9 cellular contexts compared by ENCODE assay signal in the genomic region with DNA sequence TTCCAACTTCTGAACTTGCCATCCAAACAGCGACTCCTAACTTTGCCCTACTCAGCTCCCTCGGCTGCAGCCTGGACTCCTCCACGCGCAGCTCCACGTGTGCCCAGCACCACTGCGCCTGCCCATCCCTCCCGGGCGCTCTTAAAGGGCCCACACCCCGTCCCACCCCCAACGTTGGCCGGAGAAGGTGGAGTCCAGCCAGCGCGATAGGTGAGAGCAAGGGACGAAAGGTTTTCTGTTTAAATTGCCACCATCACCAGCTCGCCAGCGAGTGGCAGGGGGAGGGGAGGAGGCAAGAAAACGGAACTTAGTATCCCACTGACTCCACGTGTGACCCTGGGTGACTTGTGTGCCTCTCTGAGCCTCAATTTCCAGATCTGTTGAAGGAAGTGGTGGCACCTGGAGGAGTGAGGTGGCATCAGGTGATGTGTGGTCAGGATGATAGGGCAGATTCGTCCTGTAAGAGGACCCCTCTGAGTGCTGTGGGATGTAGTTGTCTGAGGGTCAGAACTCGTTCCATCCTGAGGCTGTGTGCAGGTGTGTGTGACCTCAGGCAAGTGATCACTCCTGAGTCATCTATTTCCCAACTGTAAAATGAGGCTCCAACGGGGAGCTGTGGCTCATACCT. TPM values are rescaled to one million over a fixed set of nuclear protein-coding genes. Genes with fewer than 3 reads are reported as not detected.
A peak's percentile ranks its signal among the peaks of the same experiment; 100 is the strongest.
DNase-seq lines count a peak whose midpoint lies in the region; ATAC-seq and TF ChIP-seq lines count a peak whose summit lies in the region.
"Had no signal": no experiment of that assay in that cellular context is flagged by ENCODE, and none has a peak within 500 bp of the region (broad histone marks: within the 10 kb centered on the region; RNA-seq: fewer than 3 reads in every experiment).

No MANE protein-coding gene starts in this region.

- no peak overlapping the region for H3K4me3 Mint-ChIP-seq in H9
- no peak overlapping the region for H3K4me3 Mint-ChIP-seq in effector memory CD8-positive, alpha-beta T cell

- no peak overlapping the region for H2BK120ac ChIP-seq in H9 (ENCODE audit: low read depth, low read length, poor library complexity, severe bottlenecking)

- no peak overlapping the region for H4K5ac ChIP-seq in H9 (ENCODE audit: insufficient read length, low read depth, low read length)

- no peak overlapping the region for H4K8ac ChIP-seq in H9 (replicated peaks; ENCODE audit: insufficient read length, low read depth, low read length)

- H2AFZ ChIP-seq in H9 (ENCODE audit: low read length) (no peak overlapping the region), PC-9 (peak overlapping the region; percentile 74)

- no peaks in the 10 kb centered on the region for H3K23me2 ChIP-seq in H9 (ENCODE audit: insufficient read length, low read depth, low read length, poor library complexity, severe bottlenecking)

- intact Hi-C loops in PC-9 (cut with micrococcal nuclease; ENCODE audit: unreplicated experiment): loop anchor here (1.0 kb wide), 1 partner anchor 176 kb away; no protein-coding TSS in a partner anchor
- intact Hi-C loops in posterior vena cava (cut with DNase I): loop anchor here (5.0 to 10.0 kb wide), 3 partner anchors 176 to 339 kb away; no protein-coding TSS in a partner anchor

- H2BK15ac ChIP-seq in H9 (ENCODE audit: low read depth, low read length): no peak overlapping the region

- H3K79me2 ChIP-seq in H9 (ENCODE audit: insufficient read depth, low read length) (no peaks in the 10 kb centered on the region), PC-9 (ENCODE audit: low read depth) (peaks cover 20% of the 10 kb centered on the region)

- H3K27me3 ChIP-seq in H9 (ENCODE audit: insufficient read depth, low read length): no peaks in the 10 kb centered on the region
- no peaks in the 10 kb centered on the region for H3K27me3 ChIP-seq in PC-9 (ENCODE audit: insufficient read depth, low read depth)
- H3K27me3 ChIP-seq: MG63 had no signal

- no peaks in the 10 kb centered on the region for H3K9me3 ChIP-seq in H9 (ENCODE audit: control insufficient read depth, low read depth, low read length)
- H3K9me3 ChIP-seq in PC-9 (ENCODE audit: insufficient read depth, low read depth): no peaks in the 10 kb centered on the region
- H3K9me3 ChIP-seq: MG63 had no signal

- TF ChIP-seq CTCF in H9 (conservative IDR thresholded peaks at IDR 0.05) (no peak), PC-9 (conservative IDR thresholded peaks at IDR 0.05) (no peak), epithelial cell of proximal tubule (conservative IDR thresholded peaks at IDR 0.05; ENCODE audit: low read depth, low read length) (no peak)

- peak overlapping the region; percentile 60 for H3K4me3 ChIP-seq in PC-9
- peak overlapping the region; percentile 30 for H3K4me3 ChIP-seq in epithelial cell of proximal tubule (ENCODE audit: low read depth, low read length)
- H3K4me3 ChIP-seq: MG63 had no signal

- no peaks in the 10 kb centered on the region for H3K27me3 Mint-ChIP-seq in H9 (ENCODE audit: low read depth)
- H3K27me3 Mint-ChIP-seq in effector memory CD8-positive, alpha-beta T cell: no peaks in the 10 kb centered on the region

- no peak overlapping the region for H3T11ph ChIP-seq in H9 (ENCODE audit: low read length)

- H3K79me1 ChIP-seq in H9 (ENCODE audit: insufficient read depth, low read depth, low read length, poor library complexity, severe bottlenecking): no peaks in the 10 kb centered on the region

- no peak overlapping the region for H3K14ac ChIP-seq in H9 (ENCODE audit: insufficient read depth, low read length)

- no TSS peak for BruUV-seq in PC-9 (replicated peaks; lab: Mats Ljungman, UMichigan)

- H3K4me1 Mint-ChIP-seq in H9: peaks cover 19 to 23% of the 10 kb centered on the region in 2 experiments
- H3K4me1 Mint-ChIP-seq in effector memory CD8-positive, alpha-beta T cell (ENCODE audit: low read depth in 2 of 2): peaks cover 6 to 10% of the 10 kb centered on the region in 2 donors

- H3K4me1 ChIP-seq in H9 (ENCODE audit: insufficient read depth, low read length): no peaks in the 10 kb centered on the region
- H3K4me1 ChIP-seq in PC-9 (replicated peaks; ENCODE audit: insufficient read depth): peaks cover 26% of the 10 kb centered on the region

- no peak overlapping the region for H2BK20ac ChIP-seq in H9 (ENCODE audit: low read depth, low read length, poor library complexity, severe bottlenecking)

- no peak overlapping the region for H3K9ac ChIP-seq in H9 (ENCODE audit: extremely low read depth, insufficient read length, low read length)

- H3K9me2 ChIP-seq in PC-9 (ENCODE audit: insufficient read depth): no peaks in the 10 kb centered on the region

- no peak overlapping the region for H3K27ac Mint-ChIP-seq in H9
- no peak overlapping the region for H3K27ac Mint-ChIP-seq in effector memory CD8-positive, alpha-beta T cell

- H3F3A ChIP-seq in PC-9 (ENCODE audit: insufficient read depth, low read depth): peaks cover 16% of the 10 kb centered on the region

- no peak overlapping the region for H2BK5ac ChIP-seq in H9 (ENCODE audit: insufficient read length, low read length)

- ATAC-seq in HG02884 (IDR thresholded peaks at IDR 0.05; ENCODE audit: unreplicated experiment): no peak
- no peak for ATAC-seq in effector memory CD8-positive, alpha-beta T cell (replicated peaks)

- POLR2A ChIA-PET in PC-9 (lab: Charles Lee; ENCODE audit: unreplicated experiment): interaction anchor here (0.6 kb wide), 5 partner anchors 24 to 1981 kb away, joined by 3 to 7 read pairs (median 4); a partner anchor contains a TSS

- WGBS in H9 (ENCODE audit: extremely low coverage, insufficient read length, low lambda C conversion rate): no CpG with 5 or more reads among the region's 21 CpGs

- H4K91ac ChIP-seq in H9 (ENCODE audit: insufficient read length, low read depth, low read length): no peak overlapping the region

- no peak overlapping the region for H3K4me2 ChIP-seq in H9 (ENCODE audit: insufficient read depth, insufficient read length, low read length)
- peak overlapping the region; percentile 71 for H3K4me2 ChIP-seq in PC-9

- no peak overlapping the region for H3K27ac ChIP-seq in H9 (ENCODE audit: insufficient read length, low read depth, low read length)
- peak overlapping the region; percentile 64 for H3K27ac ChIP-seq in PC-9

- H3K23ac ChIP-seq in H9 (ENCODE audit: insufficient read length, low read depth, low read length): no peak overlapping the region

- no peaks in the 10 kb centered on the region for H3K36me3 Mint-ChIP-seq in H9 (ENCODE audit: insufficient read depth in 1 of 3, low read depth in 3 of 3)
- peaks cover 3% of the 10 kb centered on the region for H3K36me3 Mint-ChIP-seq in effector memory CD8-positive, alpha-beta T cell (ENCODE audit: insufficient read depth)

- peak; percentile 36 for DNase-seq in H9
- peak; percentile 62 to 90 for DNase-seq in PC-9
- DNase-seq in epithelial cell of proximal tubule (ENCODE audit: low read depth): no peak
- peak; percentile 77 for DNase-seq in posterior vena cava (ENCODE audit: low spot score)
- DNase-seq in NCI-H2171 treated with DMSO at 0.1 percent for 48 hours (lab: John Stamatoyannopoulos, UW): no peak
- DNase-seq in effector memory CD8-positive, alpha-beta T cell: no peak
- DNase-seq in stimulated activated naive CD4-positive, alpha-beta T cell (lab: John Stamatoyannopoulos, UW): no peak
- DNase-seq: MG63 had no signal

- no peak overlapping the region for H2AK5ac ChIP-seq in H9 (ENCODE audit: insufficient read length, low read length)

- H3K4ac ChIP-seq in H9 (ENCODE audit: low read depth, low read length): no peak overlapping the region

- no peaks in the 10 kb centered on the region; a peak in 1 of 5 replicates for H3K9me3 Mint-ChIP-seq in H9
- no peaks in the 10 kb centered on the region for H3K9me3 Mint-ChIP-seq in effector memory CD8-positive, alpha-beta T cell

- no peak overlapping the region for H3K18ac ChIP-seq in H9 (ENCODE audit: insufficient read length, low read depth, low read length)

- no peaks in the 10 kb centered on the region for H3K36me3 ChIP-seq in PC-9 (ENCODE audit: low read depth)
- H3K36me3 ChIP-seq: MG63 had no signal

- H4K20me1 ChIP-seq in H9 (ENCODE audit: control insufficient read depth, insufficient read depth, insufficient read length) (no peaks in the 10 kb centered on the region), PC-9 (ENCODE audit: insufficient read depth) (no peaks in the 10 kb centered on the region)

- H3K56ac ChIP-seq in H9 (ENCODE audit: insufficient read length, low read depth, low read length): no peak overlapping the region

- CTCF ChIA-PET in PC-9 (lab: Charles Lee): interaction anchor here (0.5 to 1.3 kb wide), 8 partner anchors 28 to 345 kb away, joined by 3 to 7 read pairs (median 4); a partner anchor contains a TSS

- H2BK12ac ChIP-seq in H9 (ENCODE audit: insufficient read length, low read depth, low read length): no peak overlapping the region

RNA-seq across cellular contexts. Expression of a gene that starts 59.7 kb away (rescaled TPM):
- total RNA-seq in H9 (2021) (4.9 TPM in 2 replicates), PC-9 (2021) (3.1 and 3.2 TPM in 2 replicates), epithelial cell of proximal tubule (1.4 and 2.2 TPM in 2 replicates), posterior vena cava (1 to 10 TPM; 1.1 to 2.0 TPM)

RNA-seq across cellular contexts. Expression of a gene that starts 59.9 kb away (rescaled TPM):
- total RNA-seq in H9 (2021): 2.8 and 3.2 TPM in 2 replicates
- 2.3 and 3.1 TPM in 2 replicates for total RNA-seq in PC-9 (2021)
- total RNA-seq in epithelial cell of proximal tubule: 0.52 and 2.7 TPM in 2 replicates
- total RNA-seq in posterior vena cava: under 1 TPM; 0.62 to 0.79 TPM

Comparison
In these comparisons a context has a peak if more than half of its experiments do, and no peak if none do; other contexts are left out.
1. DNase-seq: peak in H9 (single experiment), PC-9 (2 of 2) and posterior vena cava (single experiment); none in epithelial cell of proximal tubule (single experiment), NCI-H2171 treated with DMSO at 0.1 percent for 48 hours (single experiment), effector memory CD8-positive, alpha-beta T cell (0 of 3) and stimulated activated naive CD4-positive, alpha-beta T cell (0 of 6).